In the genomic region with DNA sequence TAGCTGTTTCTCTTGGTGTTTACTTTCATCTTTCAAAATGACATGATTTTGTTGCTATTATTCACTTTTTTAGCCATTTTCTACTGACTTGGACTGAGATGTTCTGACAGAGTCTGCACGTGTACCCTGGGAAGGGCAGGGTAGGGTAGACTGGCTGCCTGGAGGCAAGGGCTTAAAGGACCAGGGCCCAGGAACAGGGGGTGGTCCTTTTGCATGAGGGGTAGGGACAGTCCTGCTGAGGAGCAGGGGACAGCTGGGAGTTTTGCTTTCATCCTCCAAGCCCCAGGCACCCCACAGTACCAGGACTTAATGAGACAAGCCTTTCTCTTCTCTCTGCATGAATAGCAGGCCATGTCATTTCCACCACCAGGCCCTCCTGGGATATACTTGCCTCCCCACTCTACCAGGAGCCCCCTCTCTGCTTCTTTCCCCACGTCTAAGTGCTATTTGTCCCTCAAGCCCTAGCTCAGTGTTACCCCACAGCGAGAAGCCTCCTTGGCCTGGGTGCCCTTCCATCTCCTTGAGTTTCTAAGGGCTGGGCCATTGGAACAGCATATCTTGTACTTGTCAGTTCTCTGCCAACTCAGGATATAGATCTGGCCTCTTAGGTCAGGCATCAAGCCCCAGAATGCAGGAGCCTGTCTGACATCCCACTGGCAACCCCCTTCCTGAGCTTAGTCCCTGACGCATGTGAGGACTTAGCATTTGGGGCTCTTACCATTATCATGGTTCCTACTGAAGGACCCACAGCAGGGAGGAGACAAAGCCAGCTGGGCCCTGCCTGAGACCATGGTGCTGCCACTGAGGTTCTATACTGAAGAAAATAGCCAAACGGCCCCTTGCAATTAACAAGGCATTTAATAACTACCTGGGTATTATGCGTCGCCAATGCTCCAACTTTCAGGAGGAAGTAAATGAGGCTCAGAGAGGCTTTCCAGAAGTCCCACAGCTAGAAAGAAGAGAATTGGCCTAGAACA, we compare ENCODE assay signal across 22 cellular contexts.
DNase-seq lines count a peak whose midpoint lies in the region; ATAC-seq and TF ChIP-seq lines count a peak whose summit lies in the region.
"Had no signal": no experiment of that assay in that cellular context is flagged by ENCODE, and none has a peak within 500 bp of the region (broad histone marks: within the 10 kb centered on the region; RNA-seq: fewer than 3 reads in every experiment).

No MANE protein-coding gene starts in this region.

- ATAC-seq in activated CD8-positive, alpha-beta T cell treated with anti-CD3 and anti-CD28 coated beads, Interleukin-2, amount 10 ng/mL, durations not matched to agents 7 days and 5 days, result no peak
- ATAC-seq in activated CD8-positive, alpha-beta T cell treated with anti-CD3 and anti-CD28 coated beads for 36 hours, result no peak
- ATAC-seq: PC-3 had no signal

- no peaks in the 10 kb centered on the region for H3K9me3 ChIP-seq in HEK293 (ENCODE audit: control insufficient read depth, insufficient read depth, low read depth, low read length)
- H3K9me3 ChIP-seq: SJSA1 had no signal

- H3K27ac ChIP-seq in HEK293 (ENCODE audit: extremely low read depth, low read depth, low read length), result no peak overlapping the region
- H3K27ac ChIP-seq: 22Rv1, GM23248, SJSA1 had no signal

- no peaks in the 10 kb centered on the region for H3K9me3 Mint-ChIP-seq in activated CD8-positive, alpha-beta T cell treated with anti-CD3 and anti-CD28 coated beads, Interleukin-2, amount 10 ng/mL, durations not matched to agents 7 days and 5 days (ENCODE audit: insufficient read depth)
- no peaks in the 10 kb centered on the region for H3K9me3 Mint-ChIP-seq in activated CD8-positive, alpha-beta T cell treated with anti-CD3 and anti-CD28 coated beads for 36 hours
- H3K9me3 Mint-ChIP-seq in osteocyte (ENCODE audit: unreplicated experiment) (no peaks in the 10 kb centered on the region), immature natural killer cell (no peaks in the 10 kb centered on the region)
- H3K9me3 Mint-ChIP-seq: HFFc6 had no signal

- no peaks in the 10 kb centered on the region for H3K36me3 Mint-ChIP-seq in activated CD8-positive, alpha-beta T cell treated with anti-CD3 and anti-CD28 coated beads, Interleukin-2, amount 10 ng/mL, durations not matched to agents 7 days and 5 days (ENCODE audit: low read depth)
- H3K36me3 Mint-ChIP-seq in activated CD8-positive, alpha-beta T cell treated with anti-CD3 and anti-CD28 coated beads for 36 hours (ENCODE audit: low read depth), result no peaks in the 10 kb centered on the region
- H3K36me3 Mint-ChIP-seq in osteocyte (ENCODE audit: unreplicated experiment) (no peaks in the 10 kb centered on the region), immature natural killer cell (no peaks in the 10 kb centered on the region)
- H3K36me3 Mint-ChIP-seq: CD4-positive, CD25-positive, alpha-beta regulatory T cell had no signal

- H3K4me3 Mint-ChIP-seq in activated CD8-positive, alpha-beta T cell treated with anti-CD3 and anti-CD28 coated beads, Interleukin-2, amount 10 ng/mL, durations not matched to agents 7 days and 5 days, result no peak overlapping the region
- no peak overlapping the region for H3K4me3 Mint-ChIP-seq in activated CD8-positive, alpha-beta T cell treated with anti-CD3 and anti-CD28 coated beads for 36 hours
- H3K4me3 Mint-ChIP-seq in osteocyte (ENCODE audit: unreplicated experiment) (no peak overlapping the region), immature natural killer cell (no peak overlapping the region)
- H3K4me3 Mint-ChIP-seq: CD4-positive, CD25-positive, alpha-beta regulatory T cell; HFFc6 had no signal

- no peak for TF ChIP-seq CTCF in activated CD8-positive, alpha-beta T cell treated with anti-CD3 and anti-CD28 coated beads for 36 hours (IDR thresholded peaks at IDR 0.05)
- TF ChIP-seq CTCF in HEK293 (tag by site-specific recombination; IDR thresholded peaks at IDR 0.05) (no peak), osteocyte (IDR thresholded peaks at IDR 0.05) (no peak)

- DNase-seq in activated CD8-positive, alpha-beta T cell treated with anti-CD3 and anti-CD28 coated beads, Interleukin-2, amount 10 ng/mL, durations not matched to agents 7 days and 5 days, result peak; percentile 9
- no peak for DNase-seq in activated CD8-positive, alpha-beta T cell treated with anti-CD3 and anti-CD28 coated beads for 36 hours
- DNase-seq in islet precursor cell (peak; percentile 42), osteocyte (ENCODE audit: extremely low spot score, unreplicated experiment) (peak; percentile 63), immature natural killer cell (no peak), NCI-H1048 (lab: John Stamatoyannopoulos, UW) (no peak), SW 1271 (lab: John Stamatoyannopoulos, UW) (no peak)
- DNase-seq: ACHN; CD4-positive, CD25-positive, alpha-beta regulatory T cell; GM23248; HFFc6; KBM-7; MV-4-11; NCI-H1105 treated with DMSO at 0.1 percent for 48 hours; NCI-H1930; NCI-H2107; NCI-H524 treated with DMSO at 0.1 percent for 48 hours; NK-92 treated with Interleukin-12 subunit alpha and Interleukin-12 subunit beta, amount 100 ng/mL, for 24 hours; PC-3 had no signal

- peaks cover 13% of the 10 kb centered on the region for H3K27me3 Mint-ChIP-seq in activated CD8-positive, alpha-beta T cell treated with anti-CD3 and anti-CD28 coated beads, Interleukin-2, amount 10 ng/mL, durations not matched to agents 7 days and 5 days (ENCODE audit: low read depth)
- H3K27me3 Mint-ChIP-seq in activated CD8-positive, alpha-beta T cell treated with anti-CD3 and anti-CD28 coated beads for 36 hours, result peaks cover 5% of the 10 kb centered on the region
- H3K27me3 Mint-ChIP-seq in osteocyte (ENCODE audit: unreplicated experiment) (peaks cover 37% of the 10 kb centered on the region), immature natural killer cell (ENCODE audit: low read depth in 3 of 3) (peaks cover 4 to 7% (median 4%) of the 10 kb centered on the region in 3 donors)

- CTCF ChIA-PET in activated CD8-positive, alpha-beta T cell treated with anti-CD3 and anti-CD28 coated beads, Interleukin-2, amount 10 ng/mL, durations not matched to agents 7 days and 5 days (lab: Charles Lee), result no interaction called here
- CTCF ChIA-PET in activated CD8-positive, alpha-beta T cell treated with anti-CD3 and anti-CD28 coated beads for 36 hours (lab: Charles Lee), result interaction anchor here (1.4 kb wide), 1 partner anchor 12 kb away, joined by 3 read pairs; no protein-coding TSS in a partner anchor
- CTCF ChIA-PET in HEK293 (lab: Yijun Ruan, JAX), result interaction anchor here (1.0 kb wide), 1 partner anchor 8 kb away, joined by 4 read pairs; no protein-coding TSS in a partner anchor

- intact Hi-C loops in activated CD8-positive, alpha-beta T cell treated with anti-CD3 and anti-CD28 coated beads for 36 hours (cut with micrococcal nuclease), result no loop called here

- H3K27ac Mint-ChIP-seq in activated CD8-positive, alpha-beta T cell treated with anti-CD3 and anti-CD28 coated beads, Interleukin-2, amount 10 ng/mL, durations not matched to agents 7 days and 5 days, result no peak overlapping the region
- no peak overlapping the region for H3K27ac Mint-ChIP-seq in activated CD8-positive, alpha-beta T cell treated with anti-CD3 and anti-CD28 coated beads for 36 hours
- H3K27ac Mint-ChIP-seq in osteocyte (ENCODE audit: unreplicated experiment), result no peak overlapping the region
- no peak overlapping the region for H3K27ac Mint-ChIP-seq in immature natural killer cell
- H3K27ac Mint-ChIP-seq: HFFc6 had no signal

- H3K4me1 ChIP-seq in HEK293 (ENCODE audit: control insufficient read depth, insufficient read depth, low read length), result peaks cover 5% of the 10 kb centered on the region
- H3K4me1 ChIP-seq: SJSA1 had no signal

- no peak overlapping the region for H3K4me3 ChIP-seq in HEK293 (ENCODE audit: low read depth, low read length)
- H3K4me3 ChIP-seq: GM23248, SJSA1 had no signal

- peaks cover 3% of the 10 kb centered on the region for H3K4me1 Mint-ChIP-seq in activated CD8-positive, alpha-beta T cell treated with anti-CD3 and anti-CD28 coated beads, Interleukin-2, amount 10 ng/mL, durations not matched to agents 7 days and 5 days (ENCODE audit: low read depth)
- no peaks in the 10 kb centered on the region for H3K4me1 Mint-ChIP-seq in activated CD8-positive, alpha-beta T cell treated with anti-CD3 and anti-CD28 coated beads for 36 hours (ENCODE audit: low read depth)
- no peaks in the 10 kb centered on the region for H3K4me1 Mint-ChIP-seq in osteocyte (ENCODE audit: unreplicated experiment)
- H3K4me1 Mint-ChIP-seq in immature natural killer cell, result peaks cover 3 to 8% of the 10 kb centered on the region in 2 donors
- H3K4me1 Mint-ChIP-seq: CD4-positive, CD25-positive, alpha-beta regulatory T cell had no signal

- POLR2A ChIA-PET in activated CD8-positive, alpha-beta T cell treated with anti-CD3 and anti-CD28 coated beads, Interleukin-2, amount 10 ng/mL, durations not matched to agents 7 days and 5 days (lab: Charles Lee), result no interaction called here
- POLR2A ChIA-PET in activated CD8-positive, alpha-beta T cell treated with anti-CD3 and anti-CD28 coated beads for 36 hours (lab: Charles Lee), result interaction anchor here (0.5 kb wide), 1 partner anchor 42 kb away, joined by 3 read pairs; no protein-coding TSS in a partner anchor
- POLR2A ChIA-PET in HEK293 (lab: Yijun Ruan, JAX), result no interaction called here

- no peaks in the 10 kb centered on the region for H3K36me3 ChIP-seq in HEK293 (ENCODE audit: control insufficient read depth in 2 of 2, insufficient read depth in 1 of 2, low read length in 2 of 2)
- H3K36me3 ChIP-seq: SJSA1 had no signal

TF ChIP-seq in HEK293, 187 proteins besides CTCF, POLR2A, EP300 and RAD21:
- peak; percentile 73 for TF ChIP-seq ZIC2 (tag by site-specific recombination; IDR thresholded peaks at IDR 0.05)
- TF ChIP-seq, protein P1, sequence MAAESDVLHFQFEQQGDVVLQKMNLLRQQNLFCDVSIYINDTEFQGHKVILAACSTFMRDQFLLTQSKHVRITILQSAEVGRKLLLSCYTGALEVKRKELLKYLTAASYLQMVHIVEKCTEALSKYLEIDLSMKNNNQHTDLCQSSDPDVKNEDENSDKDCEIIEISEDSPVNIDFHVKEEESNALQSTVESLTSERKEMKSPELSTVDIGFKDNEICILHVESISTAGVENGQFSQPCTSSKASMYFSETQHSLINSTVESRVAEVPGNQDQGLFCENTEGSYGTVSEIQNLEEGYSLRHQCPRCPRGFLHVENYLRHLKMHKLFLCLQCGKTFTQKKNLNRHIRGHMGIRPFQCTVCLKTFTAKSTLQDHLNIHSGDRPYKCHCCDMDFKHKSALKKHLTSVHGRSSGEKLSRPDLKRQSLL (tag by site-specific recombination; IDR thresholded peaks at IDR 0.05), result no peak

Comparison
In these comparisons a context has a peak if more than half of its experiments do, and no peak if none do; other contexts are left out.
1. DNase-seq: peak in activated CD8-positive, alpha-beta T cell treated with anti-CD3 and anti-CD28 coated beads, Interleukin-2, amount 10 ng/mL, durations not matched to agents 7 days and 5 days (single experiment), islet precursor cell (single experiment) and osteocyte (single experiment); none in activated CD8-positive, alpha-beta T cell treated with anti-CD3 and anti-CD28 coated beads for 36 hours (single experiment), immature natural killer cell (0 of 3), NCI-H1048 (single experiment) and SW 1271 (0 of 2).